ENCODE assay signal across 8 cellular contexts in genomic region chr2:30252723-30253688, GRCh38. TPM values are rescaled to one million over a fixed set of nuclear protein-coding genes. Genes with fewer than 3 reads are reported as not detected.
DNase-seq lines count a peak whose midpoint lies in the region; ATAC-seq and TF ChIP-seq lines count a peak whose summit lies in the region.

No MANE protein-coding gene starts in this region.

- H4K8ac ChIP-seq in trophoblast cell (ENCODE audit: low read depth, low read length) = peak overlapping the region; percentile 21

- peak overlapping the region; percentile 6 for H3K4ac ChIP-seq in trophoblast cell (ENCODE audit: low read depth, low read length)

- no peak for TF ChIP-seq CTCF in neural progenitor cell (IDR thresholded peaks at IDR 0.05)

- no peak for ATAC-seq in GM21360 (IDR thresholded peaks at IDR 0.05; ENCODE audit: unreplicated experiment)
- no peak for ATAC-seq in GM21526 (IDR thresholded peaks at IDR 0.05; ENCODE audit: low FRiP score, unreplicated experiment)

- peak; percentile 41 to 63 for DNase-seq in activated CD8-positive, alpha-beta memory T cell treated with anti-CD3 and anti-CD28 coated beads for 4 hours (ENCODE audit: low read depth in 2 of 2)
- DNase-seq in activated CD8-positive, alpha-beta memory T cell treated with anti-CD3 and anti-CD28 coated beads, Interleukin-2, amount 50 U/mL, for 48 hours = no peak
- DNase-seq in activated T-cell treated with anti-CD3 and anti-CD28 coated beads for 48 hours (ENCODE audit: low read depth) (peak; percentile 66), fibroblast of the conjunctiva (ENCODE audit: low read depth) (peak; percentile 53), trophoblast cell (peak; percentile 94 to 95), neural progenitor cell (ENCODE audit: low spot score) (no peak)

- peaks cover 19 to 38% of the 10 kb centered on the region in 2 experiments for H3K4me1 ChIP-seq in trophoblast cell (ENCODE audit: control insufficient read depth in 1 of 2, insufficient read depth in 2 of 2, low read length in 2 of 2)
- H3K4me1 ChIP-seq in neural progenitor cell = peaks cover 33% of the 10 kb centered on the region

- H3K18ac ChIP-seq in trophoblast cell (ENCODE audit: low read length) = peak overlapping the region; percentile 62

- no peak overlapping the region for H2AK5ac ChIP-seq in trophoblast cell (ENCODE audit: low read length)

- no peak overlapping the region for H3K23ac ChIP-seq in trophoblast cell (ENCODE audit: low read length)

- H3K4me3 ChIP-seq in trophoblast cell (ENCODE audit: low read depth, low read length) = no peak overlapping the region
- H3K4me3 ChIP-seq in neural progenitor cell = no peak overlapping the region

- WGBS in trophoblast cell (ENCODE audit: extremely low coverage, insufficient coverage, insufficient read length) = no CpG with 5 or more reads among the region's 7 CpGs

- H3K27ac Mint-ChIP-seq in neural progenitor cell = no peak overlapping the region

- no peak overlapping the region for H4K12ac ChIP-seq in trophoblast cell (ENCODE audit: low read depth, low read length)

- H3K79me2 ChIP-seq in trophoblast cell (ENCODE audit: control insufficient read depth, insufficient read depth, low read length, poor library complexity) (no peaks in the 10 kb centered on the region), neural progenitor cell (ENCODE audit: low read depth) (no peaks in the 10 kb centered on the region)

- peak overlapping the region; percentile 51 for H3K14ac ChIP-seq in trophoblast cell (ENCODE audit: low read length)

- H3K36me3 ChIP-seq in trophoblast cell (ENCODE audit: control insufficient read depth in 1 of 2, insufficient read depth in 2 of 2, low read length in 2 of 2) (peaks cover 28 to 35% of the 10 kb centered on the region in 2 experiments), neural progenitor cell (no peaks in the 10 kb centered on the region)

- peak overlapping the region; percentile 5 for H3K4me2 ChIP-seq in trophoblast cell (ENCODE audit: low read length)
- H3K4me2 ChIP-seq in neural progenitor cell = no peak overlapping the region

- H2BK120ac ChIP-seq in trophoblast cell (ENCODE audit: insufficient read depth, low read length, poor library complexity) = peak overlapping the region; percentile 66

- H3K4me1 Mint-ChIP-seq in neural progenitor cell = peaks cover 24% of the 10 kb centered on the region

- H3K9me3 ChIP-seq in trophoblast cell (ENCODE audit: insufficient read depth, low read depth, low read length) = no peaks in the 10 kb centered on the region
- no peaks in the 10 kb centered on the region for H3K9me3 ChIP-seq in neural progenitor cell (ENCODE audit: low read depth)

- peak overlapping the region; percentile 81 for H2BK12ac ChIP-seq in trophoblast cell (ENCODE audit: low read length)

- no peaks in the 10 kb centered on the region for H3K9me3 Mint-ChIP-seq in neural progenitor cell

- peaks cover 9% of the 10 kb centered on the region for H3K79me1 ChIP-seq in trophoblast cell (ENCODE audit: low read length)

- H3F3A ChIP-seq in neural progenitor cell (ENCODE audit: low read depth) = peaks cover 5% of the 10 kb centered on the region

- no peaks in the 10 kb centered on the region for H4K20me1 ChIP-seq in neural progenitor cell (ENCODE audit: low read depth)

- peaks cover 8% of the 10 kb centered on the region for H3K36me3 Mint-ChIP-seq in neural progenitor cell

- H3K9ac ChIP-seq in trophoblast cell (ENCODE audit: low read length) = no peak overlapping the region
- no peak overlapping the region for H3K9ac ChIP-seq in neural progenitor cell

- no peaks in the 10 kb centered on the region for H3K27me3 ChIP-seq in trophoblast cell (ENCODE audit: insufficient read depth, low read length)
- no peaks in the 10 kb centered on the region for H3K27me3 ChIP-seq in neural progenitor cell

- peak overlapping the region; percentile 29 for H2BK5ac ChIP-seq in trophoblast cell (ENCODE audit: low read depth, low read length, poor library complexity)

- H3K4me3 Mint-ChIP-seq in neural progenitor cell = no peak overlapping the region

- peaks cover 3% of the 10 kb centered on the region for H3K27me3 Mint-ChIP-seq in neural progenitor cell (ENCODE audit: insufficient read depth, low read depth)

- no peak overlapping the region for H2AFZ ChIP-seq in trophoblast cell (ENCODE audit: insufficient read depth, low read length, poor library complexity)
- H2AFZ ChIP-seq in neural progenitor cell (replicated peaks) = no peak overlapping the region

- H3K27ac ChIP-seq in trophoblast cell (ENCODE audit: low read depth, low read length) = peak overlapping the region; percentile 75
- no peak overlapping the region for H3K27ac ChIP-seq in neural progenitor cell

- H4K91ac ChIP-seq in trophoblast cell (ENCODE audit: low read depth, low read length) = peak overlapping the region; percentile 58

RNA-seq across cellular contexts. Expression of gene LBH, which starts 21.7 kb away (rescaled TPM):
- 120 and 147 TPM in 2 replicates for polyA plus RNA-seq in trophoblast cell (2013)
- 4.2 and 11.0 TPM in 2 replicates for total RNA-seq in neural progenitor cell (ENCODE audit: low replicate concordance)

Comparison
In these comparisons a context has a peak if more than half of its experiments do, and no peak if none do; other contexts are left out.
1. DNase-seq: peak in activated CD8-positive, alpha-beta memory T cell treated with anti-CD3 and anti-CD28 coated beads for 4 hours (2 of 2), activated T-cell treated with anti-CD3 and anti-CD28 coated beads for 48 hours (single experiment), fibroblast of the conjunctiva (single experiment) and trophoblast cell (2 of 2); none in activated CD8-positive, alpha-beta memory T cell treated with anti-CD3 and anti-CD28 coated beads, Interleukin-2, amount 50 U/mL, for 48 hours (single experiment) and neural progenitor cell (single experiment).